Comparison of ENCODE assay signal across 15 cellular contexts in the genomic region with DNA sequence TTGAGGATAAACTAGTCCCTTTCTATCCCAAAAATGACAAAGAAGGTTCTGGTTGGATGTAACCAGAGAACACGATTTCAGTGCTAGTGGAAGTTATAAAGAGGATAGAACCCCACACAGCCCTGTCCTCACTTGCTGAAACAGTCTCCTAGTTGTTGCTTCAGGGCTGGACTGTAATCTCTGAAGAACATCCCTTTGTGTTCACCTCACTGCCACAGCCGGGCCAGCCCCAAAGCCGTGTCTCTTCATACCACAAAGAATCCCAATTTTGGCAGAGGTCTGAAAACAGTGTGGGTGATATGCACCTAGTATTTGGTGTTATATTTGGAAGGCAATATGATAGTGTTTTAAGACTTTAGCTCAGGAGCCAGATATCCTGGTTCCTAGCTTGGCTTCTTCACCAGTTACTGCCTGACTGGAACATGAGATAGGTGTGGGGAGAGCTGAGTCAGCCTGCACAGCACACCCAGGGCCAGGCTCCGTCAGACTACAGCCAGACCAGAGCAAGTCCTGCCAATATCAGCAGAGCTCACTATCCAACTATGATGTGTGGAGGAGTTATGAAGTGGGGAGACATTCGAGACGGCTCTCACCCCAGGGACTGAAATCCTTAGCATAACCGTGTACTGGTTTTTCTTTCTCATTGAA. TPM values are rescaled to one million over a fixed set of nuclear protein-coding genes. Genes with fewer than 3 reads are reported as not detected.
DNase-seq lines count a peak whose midpoint lies in the region; ATAC-seq and TF ChIP-seq lines count a peak whose summit lies in the region.
"Had no signal": no experiment of that assay in that cellular context is flagged by ENCODE, and none has a peak within 500 bp of the region (broad histone marks: within the 10 kb centered on the region; RNA-seq: fewer than 3 reads in every experiment).

No MANE protein-coding gene starts in this region.

- H2AFZ ChIP-seq in ACC112 (ENCODE audit: low read length, unreplicated experiment) (peak overlapping the region; percentile 55), PC-3 (ENCODE audit: low read length) (no peak overlapping the region), fibroblast of lung (ENCODE audit: low read length) (no peak overlapping the region)

- no peaks in the 10 kb centered on the region for H4K20me1 ChIP-seq in PC-3 (ENCODE audit: low read length)
- no peaks in the 10 kb centered on the region for H4K20me1 ChIP-seq in fibroblast of lung (ENCODE audit: control insufficient read depth, extremely low read depth, insufficient read depth, low read length)

- no peaks in the 10 kb centered on the region for H3F3A ChIP-seq in PC-3 (ENCODE audit: low read length, unreplicated experiment)

- H3K27me3 ChIP-seq in ACC112 (ENCODE audit: insufficient read depth, low read length) = 0 out of 2 replicates have a peak, but pooled peaks cover 7% of the 10 kb centered on the region
- no peaks in the 10 kb centered on the region for H3K27me3 ChIP-seq in PC-3 (ENCODE audit: low read length)
- H3K27me3 ChIP-seq in fibroblast of lung (ENCODE audit: control insufficient read depth, insufficient read depth, low read length) = peaks cover 6% of the 10 kb centered on the region
- H3K27me3 ChIP-seq: ascending aorta, sigmoid colon had no signal

- peaks cover 23% of the 10 kb centered on the region for H3K4me1 ChIP-seq in ACC112 (ENCODE audit: control insufficient read depth, insufficient read depth, low read length, unreplicated experiment)
- H3K4me1 ChIP-seq in PC-3 (ENCODE audit: insufficient read depth, low read length) = peaks cover 13% of the 10 kb centered on the region; the same call in 1 of the 2 replicates
- H3K4me1 ChIP-seq in fibroblast of lung (ENCODE audit: control insufficient read depth, extremely low read depth, insufficient read depth, low read length) = no peaks in the 10 kb centered on the region
- H3K4me1 ChIP-seq: ascending aorta, sigmoid colon had no signal

- DNase-seq in PC-3 (peak; percentile 49), fibroblast of lung (ENCODE audit: low read depth in 2 of 2) (peak; percentile 82 to 87), medulla oblongata (ENCODE audit: extremely low spot score) (peak; percentile 4), 8988T (no peak), nucleus accumbens (lab: John Stamatoyannopoulos, UW) (no peak)
- no peak for DNase-seq in stimulated activated naive CD4-positive, alpha-beta T cell treated with Interleukin-2 at 50 U/mL for 16 hours (lab: John Stamatoyannopoulos, UW)
- DNase-seq: activated CD8-positive, alpha-beta memory T cell treated with anti-CD3 and anti-CD28 coated beads, Interleukin-2, amount 50 U/mL, for 48 hours; AML-193; NCI-H2029 treated with DMSO at 0.1 percent for 48 hours; sigmoid colon had no signal

- peak overlapping the region; percentile 49 for H3K27ac ChIP-seq in ACC112 (ENCODE audit: low read depth, low read length)
- no peak overlapping the region for H3K27ac ChIP-seq in PC-3 (ENCODE audit: low read length)
- H3K27ac ChIP-seq in fibroblast of lung (ENCODE audit: insufficient read depth, low read length) = no peak overlapping the region
- H3K27ac ChIP-seq: sigmoid colon had no signal

- H3K9me3 ChIP-seq in PC-3 (ENCODE audit: low read length) (no peaks in the 10 kb centered on the region), fibroblast of lung (ENCODE audit: control insufficient read depth, insufficient read depth, low read depth, low read length) (no peaks in the 10 kb centered on the region)
- H3K9me3 ChIP-seq: ascending aorta, sigmoid colon had no signal

- intact Hi-C loops in PC-3 (cut with micrococcal nuclease) = loop anchor here (10.0 kb wide), 1 partner anchor 88 kb away; a partner anchor contains a TSS

- POLR2A ChIA-PET in PC-3 (lab: Charles Lee; ENCODE audit: unreplicated experiment) = no interaction called here

- H3K79me2 ChIP-seq in ACC112 (ENCODE audit: control insufficient read depth, insufficient read depth, low read length, unreplicated experiment) = no peaks in the 10 kb centered on the region
- no peaks in the 10 kb centered on the region for H3K79me2 ChIP-seq in PC-3 (ENCODE audit: low read length)
- no peaks in the 10 kb centered on the region for H3K79me2 ChIP-seq in fibroblast of lung (ENCODE audit: control insufficient read depth, insufficient read depth, low read length)

- H3K4me3 ChIP-seq in ACC112 (ENCODE audit: low read depth, low read length) = no peak overlapping the region
- no peak overlapping the region for H3K4me3 ChIP-seq in PC-3 (ENCODE audit: low read length)
- no peak overlapping the region for H3K4me3 ChIP-seq in fibroblast of lung (replicated peaks in 1 of 4; ENCODE audit: control extremely low read depth in 1 of 4, insufficient read depth in 1 of 4, low read depth in 3 of 4, low read length in 4 of 4)
- H3K4me3 ChIP-seq: ascending aorta, sigmoid colon had no signal

- CTCF ChIA-PET in PC-3 (lab: Charles Lee) = no interaction called here

- H3K9ac ChIP-seq in PC-3 (ENCODE audit: low read length) = no peak overlapping the region
- H3K9ac ChIP-seq in fibroblast of lung (ENCODE audit: insufficient read depth, low read length) = no peak overlapping the region

- H3K36me3 ChIP-seq in ACC112 (ENCODE audit: insufficient read depth, low read length) (no peaks in the 10 kb centered on the region), PC-3 (ENCODE audit: low read depth, low read length) (no peaks in the 10 kb centered on the region), fibroblast of lung (ENCODE audit: control insufficient read depth, insufficient read depth, low read length) (no peaks in the 10 kb centered on the region)
- H3K36me3 ChIP-seq: ascending aorta, sigmoid colon had no signal

- no TSS peak for BruUV-seq in PC-3 (replicated peaks; lab: Mats Ljungman, UMichigan)

- no peak for TF ChIP-seq CTCF in PC-3 (conservative IDR thresholded peaks at IDR 0.05; ENCODE audit: low read depth, low read length)
- TF ChIP-seq CTCF in fibroblast of lung (conservative IDR thresholded peaks at IDR 0.05 in 1 of 2, IDR thresholded peaks at IDR 0.05 in 1 of 2; ENCODE audit: low read depth in 1 of 2, low read length in 2 of 2) = no peak

- ATAC-seq in PC-3 (peak; percentile 99), HG02610 (IDR thresholded peaks at IDR 0.05; ENCODE audit: unreplicated experiment) (no peak)
- ATAC-seq: Panc1 had no signal

- H3K4me2 ChIP-seq in PC-3 (ENCODE audit: low read length) (no peak overlapping the region; the same call in 1 of the 2 replicates), fibroblast of lung (ENCODE audit: extremely low read depth, insufficient read depth, low read length) (no peak overlapping the region)

- H3K9me2 ChIP-seq in PC-3 (replicated peaks; ENCODE audit: low read length) = no peaks in the 10 kb centered on the region

RNA-seq across cellular contexts. Expression of a gene that starts 21.2 kb away (rescaled TPM):
- total RNA-seq in PC-3 (2014; rRNA removed) (not detected in 2 replicates), fibroblast of lung (0.17 TPM in 1 of 2 replicates, not detected in the other)
- not detected in 2 replicates for polyA plus RNA-seq in fibroblast of lung
- not detected in 2 replicates for polyA plus RNA-seq in fibroblast of lung (2012)
- not detected in 2 replicates for polyA minus RNA-seq in fibroblast of lung (ENCODE audit: low replicate concordance)
- total RNA-seq: ascending aorta, epithelial cell of proximal tubule, sigmoid colon had no signal

RNA-seq across cellular contexts. Expression of a gene that starts 27.8 kb away (rescaled TPM):
- not detected in 2 replicates for total RNA-seq in PC-3 (2014; rRNA removed)
- 23.9 and 37.8 TPM in 2 replicates for total RNA-seq in fibroblast of lung
- polyA plus RNA-seq in fibroblast of lung = 0.16 and 0.44 TPM in 2 replicates
- 0.53 TPM in 1 of 2 replicates, not detected in the other for polyA plus RNA-seq in fibroblast of lung (2012)
- not detected in 2 replicates for polyA minus RNA-seq in fibroblast of lung (ENCODE audit: low replicate concordance)
- total RNA-seq: ascending aorta had no signal

Comparison
In these comparisons a context has a peak if more than half of its experiments do, and no peak if none do; other contexts are left out.
1. DNase-seq: peak in PC-3 (single experiment), fibroblast of lung (2 of 2) and medulla oblongata (single experiment); none in 8988T (single experiment), stimulated activated naive CD4-positive, alpha-beta T cell treated with Interleukin-2 at 50 U/mL for 16 hours (single experiment) and nucleus accumbens (0 of 56).
2. RNA of a gene that starts 27.8 kb away (total RNA-seq): 23.9 to 37.8 TPM in fibroblast of lung; not detected in PC-3; every median in the first group is over 10 times any median in the second.